8 cellular contexts compared by ENCODE assay signal in the genomic region with DNA sequence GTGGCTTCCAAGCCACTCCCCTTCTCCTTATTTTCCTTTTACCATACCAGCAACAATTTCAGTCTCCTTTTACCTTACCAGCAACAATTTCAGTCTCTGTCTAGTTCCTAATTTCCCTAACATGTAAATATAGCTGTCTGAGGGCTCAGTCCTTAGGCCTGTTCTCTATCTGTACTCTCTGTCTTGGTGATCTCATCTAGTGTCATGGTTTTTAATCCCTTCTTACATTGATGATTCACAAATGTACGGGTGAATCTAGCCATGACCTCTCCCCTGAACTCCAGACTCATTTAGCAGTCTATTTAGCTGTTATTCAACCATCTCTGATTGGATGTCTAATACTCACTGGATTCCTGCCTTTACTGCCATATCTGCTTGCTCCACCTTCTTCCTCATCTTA. TPM values are rescaled to one million over a fixed set of nuclear protein-coding genes. Genes with fewer than 3 reads are reported as not detected.
DNase-seq lines count a peak whose midpoint lies in the region; ATAC-seq lines count a peak whose summit lies in the region.

No MANE protein-coding gene starts in this region.

- peak; percentile 51 for DNase-seq in GM04503 (ENCODE audit: low read depth)
- peak; percentile 19 for DNase-seq in HT-29 (ENCODE audit: low spot score)
- peak; percentile 87 for DNase-seq in glomerular visceral epithelial cell (ENCODE audit: extremely low spot score)
- no peak for DNase-seq in iPS-NIHi11 (ENCODE audit: low spot score)
- no peak for DNase-seq in anterior cingulate cortex (lab: John Stamatoyannopoulos, UW)
- no peak for DNase-seq in NCI-H524 (lab: John Stamatoyannopoulos, UW)
- DNase-seq in activated CD4-positive, alpha-beta T cell treated with anti-CD3 and anti-CD28 coated beads for 4 hours: no peak

- peak; percentile 72 for ATAC-seq in GM21619 (IDR thresholded peaks at IDR 0.05; ENCODE audit: unreplicated experiment)

RNA-seq across cellular contexts. Expression of gene IL15, which starts 7.2 kb away (rescaled TPM):
- 3.7 and 4.1 TPM in 2 replicates for total RNA-seq in HT-29 (2014; rRNA removed; shearing (Covaris generic))

Comparison
In these comparisons a context has a peak if more than half of its experiments do, and no peak if none do; other contexts are left out.
1. DNase-seq: peak in GM04503 (single experiment), HT-29 (single experiment) and glomerular visceral epithelial cell (single experiment); none in iPS-NIHi11 (single experiment), anterior cingulate cortex (0 of 58), NCI-H524 (0 of 2) and activated CD4-positive, alpha-beta T cell treated with anti-CD3 and anti-CD28 coated beads for 4 hours (0 of 2).